In genomic region chr11:68855205-68855978, GRCh38 we compare ENCODE assay signal across 8 cellular contexts. TPM values are rescaled to one million over a fixed set of nuclear protein-coding genes. Genes with fewer than 3 reads are reported as not detected.
A peak's percentile ranks its signal among the peaks of the same experiment; 100 is the strongest.
DNase-seq lines count a peak whose midpoint lies in the region; ATAC-seq and TF ChIP-seq lines count a peak whose summit lies in the region.

No MANE protein-coding gene starts in this region.

- no peaks in the 10 kb centered on the region for H3K9me3 ChIP-seq in stomach

- POLR2A ChIA-PET in GM10248 (lab: Yijun Ruan, JAX), result no interaction called here

- CTCF ChIA-PET in GM10248 (lab: Yijun Ruan, JAX), result no interaction called here

- TF ChIP-seq POLR2A in stomach (IDR thresholded peaks at IDR 0.05), result no peak

- peak overlapping the region; percentile 60 for H3K4me3 ChIP-seq in choroid plexus epithelial cell (ENCODE audit: low read depth, low read length)
- peak overlapping the region; percentile 50 to 71 (median 61) for H3K4me3 ChIP-seq in stomach

- H3K27me3 ChIP-seq in stomach, result peaks cover 0 to 23% (median 10%) of the 10 kb centered on the region in 3 donors

- intact Hi-C loops in stomach (cut with DNase I; ENCODE audit: low total_unique reads), result no loop called here

- DNase-seq in GM10248 (ENCODE audit: extremely low spot score) (peak; percentile 34), choroid plexus epithelial cell (ENCODE audit: low read depth) (peak; percentile 48), left kidney (ENCODE audit: low read depth, low spot score) (peak; percentile 63), stomach (no peak), inferior parietal cortex (ENCODE audit: extremely low spot score) (no peak), NCI-H510A treated with DMSO at 0.1 percent for 48 hours (lab: John Stamatoyannopoulos, UW) (no peak)

- TF ChIP-seq CTCF in GM10248 (IDR thresholded peaks at IDR 0.05; ENCODE audit: control extremely low read depth, extremely low read depth, low read depth, missing control alignments) (peak; percentile 42), choroid plexus epithelial cell (conservative IDR thresholded peaks at IDR 0.05; ENCODE audit: low read depth, low read length) (no peak), stomach (IDR thresholded peaks at IDR 0.05) (no peak)

- peak overlapping the region; percentile 34 to 74 (median 55) for H3K27ac ChIP-seq in stomach

- 3 to 8% (median 7%) methylated on average over 32 to 62 of the region's 62 CpGs for WGBS in stomach, 5 donors

- peaks cover 14 to 30% (median 22%) of the 10 kb centered on the region in 4 donors for H3K4me1 ChIP-seq in stomach

- ATAC-seq in HG03571 (IDR thresholded peaks at IDR 0.05; ENCODE audit: unreplicated experiment), result no peak

- no peaks in the 10 kb centered on the region for H3K36me3 ChIP-seq in stomach

- TF ChIP-seq EP300 in stomach (IDR thresholded peaks at IDR 0.05), result no peak

TF ChIP-seq in PFSK-1, 5 proteins besides CTCF, POLR2A, EP300 and RAD21:
- no peak for TF ChIP-seq SIN3A (IDR thresholded peaks at IDR 0.05; ENCODE audit: borderline replicate concordance, insufficient read depth, low read length)
- TF ChIP-seq FOXP2 (optimal IDR thresholded peaks at IDR 0.05; ENCODE audit: borderline replicate concordance, extremely low read depth, extremely low read length, insufficient read depth), result peak; percentile 53

RNA-seq across cellular contexts. Expression of gene CPT1A, which starts 13.7 kb away (rescaled TPM):
- polyA plus RNA-seq in PFSK-1 (2012; ENCODE audit: insufficient read length, low read depth), result 76.6 TPM
- total RNA-seq in stomach, result 100 to 1,000 TPM in 1 of 5 donors, 10 to 100 TPM in 4; 17.0 to 103 (median 61.7) TPM
- polyA plus RNA-seq in stomach, result 10 to 100 TPM in 2 of 3 donors, 1 to 10 TPM in 1; 7.0 to 10.5 (median 10.3) TPM

RNA-seq across cellular contexts. Expression of gene MRPL21, which starts 48.2 kb away (rescaled TPM):
- 139 TPM for polyA plus RNA-seq in PFSK-1 (2012; ENCODE audit: insufficient read length, low read depth)
- 100 to 1,000 TPM in 2 of 5 donors, 10 to 100 TPM in 3; 30.6 to 185 (median 56.7) TPM for total RNA-seq in stomach
- polyA plus RNA-seq in stomach, result 100 to 1,000 TPM in 1 of 3 donors, 10 to 100 TPM in 2; 92.1 to 112 (median 93.1) TPM

RNA-seq across cellular contexts. Expression of gene IGHMBP2, which starts 48.3 kb away (rescaled TPM):
- 25.3 TPM for polyA plus RNA-seq in PFSK-1 (2012; ENCODE audit: insufficient read length, low read depth)
- total RNA-seq in stomach, result 100 to 1,000 TPM in 1 of 5 donors, 10 to 100 TPM in 3, 1 to 10 TPM in 1; 8.8 to 133 (median 25.6) TPM
- 10 to 100 TPM in 2 of 3 donors, 1 to 10 TPM in 1; 9.2 to 14.2 (median 11.3) TPM for polyA plus RNA-seq in stomach

Comparison
In these comparisons a context has a peak if more than half of its experiments do, and no peak if none do; other contexts are left out.
1. DNase-seq: peak in GM10248 (single experiment), choroid plexus epithelial cell (single experiment) and left kidney (single experiment); none in stomach (single experiment), inferior parietal cortex (single experiment) and NCI-H510A treated with DMSO at 0.1 percent for 48 hours (single experiment).